Comparison of ENCODE assay signal across 8 cellular contexts in the genomic region with DNA sequence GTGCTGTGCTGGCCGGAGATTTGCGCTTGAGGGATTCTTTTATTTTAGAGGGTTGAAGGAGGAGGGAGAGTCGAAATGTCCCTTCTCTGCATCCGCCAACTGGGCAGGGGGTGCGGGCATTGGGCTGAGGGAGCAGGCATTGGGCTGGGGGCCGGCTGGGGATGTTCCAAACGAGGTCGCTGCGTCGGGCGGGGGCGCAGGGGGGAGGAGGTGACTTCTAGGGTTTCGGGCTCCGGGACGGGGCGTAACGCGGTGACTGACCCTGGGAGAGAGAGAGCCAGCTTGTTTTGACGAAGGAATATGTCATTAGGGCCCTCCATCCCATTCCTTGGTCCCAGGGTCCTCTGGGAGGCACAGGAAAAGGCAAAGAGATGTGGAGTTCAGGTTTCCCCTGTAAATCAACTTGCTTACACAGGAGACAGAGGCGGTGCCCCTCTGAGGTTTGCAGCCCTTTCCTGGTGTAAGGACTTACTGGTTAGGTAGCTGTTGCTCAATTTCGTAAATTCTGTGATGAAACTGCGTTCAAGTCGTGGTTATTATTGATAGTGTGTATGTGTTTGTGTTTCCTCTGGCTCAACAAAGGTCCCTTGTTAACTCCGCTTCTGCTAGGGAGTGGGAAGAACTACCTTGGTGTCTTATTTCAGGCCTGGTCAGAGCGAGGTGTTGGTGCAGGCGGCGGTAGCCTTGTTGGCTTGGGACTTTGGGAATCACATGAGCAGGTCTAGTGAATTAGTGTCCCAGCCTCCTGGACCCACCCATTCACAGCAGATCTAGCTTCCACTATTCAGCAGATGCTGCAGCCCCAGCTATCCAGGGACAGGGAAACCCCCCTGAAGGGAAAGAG. TPM values are rescaled to one million over a fixed set of nuclear protein-coding genes. Genes with fewer than 3 reads are reported as not detected.
DNase-seq lines count a peak whose midpoint lies in the region; ATAC-seq and TF ChIP-seq lines count a peak whose summit lies in the region.

No MANE protein-coding gene starts in this region.

- ATAC-seq in WTC11 (peak; percentile 63), HG02610 (IDR thresholded peaks at IDR 0.05; ENCODE audit: unreplicated experiment) (no peak)
- no peak for ATAC-seq in naive thymus-derived CD4-positive, alpha-beta T cell
- no peak for ATAC-seq in activated CD4-positive, CD25-positive, alpha-beta regulatory T cell treated with anti-CD3 and anti-CD28 coated beads, Interleukin-2, amount 50 U/mL, for 24 hours

- H3K4me1 Mint-ChIP-seq in WTC11: peaks cover 41% of the 10 kb centered on the region
- H3K4me1 Mint-ChIP-seq in naive thymus-derived CD4-positive, alpha-beta T cell: peaks cover 15 to 26% (median 23%) of the 10 kb centered on the region in 7 donors

- H3K27ac Mint-ChIP-seq in WTC11: peak overlapping the region; percentile 99
- H3K27ac Mint-ChIP-seq in naive thymus-derived CD4-positive, alpha-beta T cell: peak overlapping the region in 7 of 9 donors; percentile 21 to 87 (median 71)

- POLR2A ChIA-PET in WTC11 (lab: Charles Lee): interaction anchor here (1.0 kb wide), 1 partner anchor 84 kb away, joined by 3 read pairs; the partner anchor contains the start of gene SH3D19
- POLR2A ChIA-PET in naive thymus-derived CD4-positive, alpha-beta T cell (lab: Charles Lee): interaction anchor here (0.7 kb wide), 1 partner anchor 849 kb away, joined by 3 read pairs; no protein-coding TSS in a partner anchor

- peak overlapping the region; percentile 80 for H3K4me3 ChIP-seq in epithelial cell of proximal tubule (ENCODE audit: low read depth, low read length)
- peak overlapping the region; percentile 50 for H3K4me3 ChIP-seq in naive thymus-derived CD4-positive, alpha-beta T cell (ENCODE audit: low read length)

- in situ Hi-C loops in ACHN (cut with HindIII; ENCODE audit: low pct_ligation_motif_present, low pct_unique_long_range_greater_than_20kb, low sequenced_read_pairs): no loop called here

- no peaks in the 10 kb centered on the region for H3K27me3 ChIP-seq in naive thymus-derived CD4-positive, alpha-beta T cell (ENCODE audit: control insufficient read depth in 2 of 2, insufficient read depth in 2 of 2, low read length in 2 of 2)

- CTCF ChIA-PET in WTC11 (lab: Charles Lee): interaction anchor here (0.9 kb wide), 1 partner anchor 203 kb away, joined by 3 read pairs; no protein-coding TSS in a partner anchor
- CTCF ChIA-PET in naive thymus-derived CD4-positive, alpha-beta T cell (lab: Charles Lee): no interaction called here

- no peak overlapping the region for H3K27ac ChIP-seq in naive thymus-derived CD4-positive, alpha-beta T cell (ENCODE audit: low read depth, low read length)

- H3K9me3 Mint-ChIP-seq in WTC11: no peaks in the 10 kb centered on the region
- no peaks in the 10 kb centered on the region for H3K9me3 Mint-ChIP-seq in naive thymus-derived CD4-positive, alpha-beta T cell

- H3K9me3 ChIP-seq in naive thymus-derived CD4-positive, alpha-beta T cell (ENCODE audit: control insufficient read depth in 2 of 3, low read length in 3 of 3): no peaks in the 10 kb centered on the region

- intact Hi-C loops in naive thymus-derived CD4-positive, alpha-beta T cell (cut with micrococcal nuclease): loop anchor here in 1 of 2 donors (2.0 to 5.0 kb wide), 3 partner anchors 47 to 978 kb away; partner anchors contain the start of gene LRBA

- peaks cover 0 to 6% of the 10 kb centered on the region in 2 donors for H3K4me1 ChIP-seq in naive thymus-derived CD4-positive, alpha-beta T cell (ENCODE audit: control insufficient read depth in 2 of 2, insufficient read depth in 2 of 2, low read length in 2 of 2)

- TF ChIP-seq CTCF in WTC11 (IDR thresholded peaks at IDR 0.05): no peak
- TF ChIP-seq CTCF in epithelial cell of proximal tubule (conservative IDR thresholded peaks at IDR 0.05; ENCODE audit: low read depth, low read length): no peak

- peak; percentile 30 for DNase-seq in ACHN
- DNase-seq in HT1080 (ENCODE audit: low read depth): peak; percentile 65
- peak; percentile 74 for DNase-seq in WTC11 (ENCODE audit: low spot score)
- peak; percentile 51 for DNase-seq in epithelial cell of proximal tubule (ENCODE audit: low read depth)
- peak in 6 of 9 donors; percentile 9 to 18 (median 11) for DNase-seq in naive thymus-derived CD4-positive, alpha-beta T cell
- DNase-seq in EL: no peak

- peak overlapping the region; percentile 96 for H3K4me3 Mint-ChIP-seq in WTC11
- H3K4me3 Mint-ChIP-seq in naive thymus-derived CD4-positive, alpha-beta T cell: peak overlapping the region; percentile 78 to 97 (median 91)

- no peaks in the 10 kb centered on the region for H3K27me3 Mint-ChIP-seq in WTC11 (ENCODE audit: low read depth)
- peaks cover 0 to 60% (median 8%) of the 10 kb centered on the region in 5 donors for H3K27me3 Mint-ChIP-seq in naive thymus-derived CD4-positive, alpha-beta T cell

- peaks cover 4% of the 10 kb centered on the region for H3K36me3 Mint-ChIP-seq in WTC11
- H3K36me3 Mint-ChIP-seq in naive thymus-derived CD4-positive, alpha-beta T cell: no peaks in the 10 kb centered on the region

- H3K36me3 ChIP-seq in naive thymus-derived CD4-positive, alpha-beta T cell (ENCODE audit: control insufficient read depth in 2 of 3, insufficient read depth in 3 of 3, low read length in 3 of 3): no peaks in the 10 kb centered on the region

TF ChIP-seq in WTC11, 78 proteins besides CTCF, POLR2A, EP300 and RAD21 (continues in another document):
- TF ChIP-seq MYBL2 (CRISPR knock-in tag; IDR thresholded peaks at IDR 0.05) (0 out of 2 replicates have a peak, but pooled peaks have one; percentile 28), FOXK1 (CRISPR knock-in tag; IDR thresholded peaks at IDR 0.05) (peak; percentile 41; the same call in 1 of the 2 replicates), ZNF263 (CRISPR knock-in tag; IDR thresholded peaks at IDR 0.05; ENCODE audit: low read depth) (peak; percentile 11; the same call in 1 of the 2 replicates), ZNF232 (CRISPR knock-in tag; IDR thresholded peaks at IDR 0.05) (0 out of 2 replicates have a peak, but pooled peaks have one; percentile 32), GABPB1 (CRISPR knock-in tag; IDR thresholded peaks at IDR 0.05) (0 out of 2 replicates have a peak, but pooled peaks have one; percentile 18), ZNF219 (CRISPR knock-in tag; IDR thresholded peaks at IDR 0.05; ENCODE audit: borderline replicate concordance) (no peak)
- TF ChIP-seq, protein P1, sequence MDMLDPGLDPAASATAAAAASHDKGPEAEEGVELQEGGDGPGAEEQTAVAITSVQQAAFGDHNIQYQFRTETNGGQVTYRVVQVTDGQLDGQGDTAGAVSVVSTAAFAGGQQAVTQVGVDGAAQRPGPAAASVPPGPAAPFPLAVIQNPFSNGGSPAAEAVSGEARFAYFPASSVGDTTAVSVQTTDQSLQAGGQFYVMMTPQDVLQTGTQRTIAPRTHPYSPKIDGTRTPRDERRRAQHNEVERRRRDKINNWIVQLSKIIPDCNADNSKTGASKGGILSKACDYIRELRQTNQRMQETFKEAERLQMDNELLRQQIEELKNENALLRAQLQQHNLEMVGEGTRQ (CRISPR knock-in tag; IDR thresholded peaks at IDR 0.05): peak; percentile 66
- TF ChIP-seq, protein P2, sequence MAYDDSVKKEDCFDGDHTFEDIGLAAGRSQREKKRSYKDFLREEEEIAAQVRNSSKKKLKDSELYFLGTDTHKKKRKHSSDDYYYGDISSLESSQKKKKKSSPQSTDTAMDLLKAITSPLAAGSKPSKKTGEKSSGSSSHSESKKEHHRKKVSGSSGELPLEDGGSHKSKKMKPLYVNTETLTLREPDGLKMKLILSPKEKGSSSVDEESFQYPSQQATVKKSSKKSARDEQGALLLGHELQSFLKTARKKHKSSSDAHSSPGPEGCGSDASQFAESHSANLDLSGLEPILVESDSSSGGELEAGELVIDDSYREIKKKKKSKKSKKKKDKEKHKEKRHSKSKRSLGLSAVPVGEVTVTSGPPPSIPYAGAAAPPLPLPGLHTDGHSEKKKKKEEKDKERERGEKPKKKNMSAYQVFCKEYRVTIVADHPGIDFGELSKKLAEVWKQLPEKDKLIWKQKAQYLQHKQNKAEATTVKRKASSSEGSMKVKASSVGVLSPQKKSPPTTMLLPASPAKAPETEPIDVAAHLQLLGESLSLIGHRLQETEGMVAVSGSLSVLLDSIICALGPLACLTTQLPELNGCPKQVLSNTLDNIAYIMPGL (CRISPR knock-in tag; IDR thresholded peaks at IDR 0.05): peak; percentile 29; the same call in 1 of the 2 replicates
- TF ChIP-seq, protein P3, sequence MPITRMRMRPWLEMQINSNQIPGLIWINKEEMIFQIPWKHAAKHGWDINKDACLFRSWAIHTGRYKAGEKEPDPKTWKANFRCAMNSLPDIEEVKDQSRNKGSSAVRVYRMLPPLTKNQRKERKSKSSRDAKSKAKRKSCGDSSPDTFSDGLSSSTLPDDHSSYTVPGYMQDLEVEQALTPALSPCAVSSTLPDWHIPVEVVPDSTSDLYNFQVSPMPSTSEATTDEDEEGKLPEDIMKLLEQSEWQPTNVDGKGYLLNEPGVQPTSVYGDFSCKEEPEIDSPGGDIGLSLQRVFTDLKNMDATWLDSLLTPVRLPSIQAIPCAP (CRISPR knock-in tag; IDR thresholded peaks at IDR 0.05): no peak

RNA-seq across cellular contexts. Expression of gene FHIP1A, which starts 0.7 kb away (rescaled TPM):
- 8.5 and 11.7 TPM in 2 replicates for total RNA-seq in HT1080 (2014; rRNA removed; shearing (Covaris generic))
- 1.5 and 1.8 TPM in 2 replicates for polyA plus RNA-seq in HT1080 (2015; cell fraction: cytosol; rRNA removed)
- polyA plus RNA-seq in HT1080 (2015; cell fraction: nucleus; rRNA removed): 3.0 and 4.2 TPM in 2 replicates
- 64.2 to 68.6 TPM (median 67.5 TPM) in 3 replicates for total RNA-seq in WTC11 (2021)
- total RNA-seq in epithelial cell of proximal tubule: 8.5 and 17.0 TPM in 2 replicates
- total RNA-seq in naive thymus-derived CD4-positive, alpha-beta T cell: 1 to 10 TPM in 4 of 5 experiments, under 1 TPM in 1; 0.05 to 2.7 (median 1.9) TPM
- polyA plus RNA-seq in naive thymus-derived CD4-positive, alpha-beta T cell: not detected
